Comparison of ENCODE assay signal across 21 cellular contexts in genomic region chr2:120658285-120659158, GRCh38.
DNase-seq lines count a peak whose midpoint lies in the region; TF ChIP-seq lines count a peak whose summit lies in the region.
"Had no signal": no experiment of that assay in that cellular context is flagged by ENCODE, and none has a peak within 500 bp of the region (broad histone marks: within the 10 kb centered on the region; RNA-seq: fewer than 3 reads in every experiment).

No MANE protein-coding gene starts in this region.

- no peak for TF ChIP-seq CTCF in HEK293 (tag by site-specific recombination; IDR thresholded peaks at IDR 0.05)

- POLR2A ChIA-PET in HEK293 (lab: Yijun Ruan, JAX) = no interaction called here

- H3K9me3 Mint-ChIP-seq in activated CD4-positive, alpha-beta T cell treated with anti-CD3 and anti-CD28 coated beads, Interleukin-2, amount 10 ng/mL, durations not matched to agents 24 days and 14 days = no peaks in the 10 kb centered on the region

- DNase-seq in SKM-1 treated with dmso at 0.1 percent for 144 hours (lab: John Stamatoyannopoulos, UW; ENCODE audit: unreplicated experiment) (peak; percentile 18), mesenteric fat pad (ENCODE audit: low spot score) (peak; percentile 30), NCI-H128 (lab: John Stamatoyannopoulos, UW; ENCODE audit: unreplicated experiment) (no peak), mucosa of gallbladder (ENCODE audit: low spot score) (no peak)
- DNase-seq in activated CD4-positive, alpha-beta T cell treated with anti-CD3 and anti-CD28 coated beads, Interleukin-2, amount 10 ng/mL, durations not matched to agents 24 days and 14 days = no peak
- DNase-seq: DMS53, GM23248, H9, HFFc6, KBM-7, NCI-H1048, NCI-H1417 treated with DMSO at 0.1 percent for 48 hours, NCI-H1694 treated with DMSO at 0.1 percent for 48 hours, NCI-H2227 treated with DMSO at 0.1 percent for 48 hours, NCI-H526 treated with DMSO at 0.1 percent for 48 hours, PC-9 had no signal

- intact Hi-C loops in activated CD4-positive, alpha-beta T cell treated with anti-CD3 and anti-CD28 coated beads, Interleukin-2, amount 10 ng/mL, durations not matched to agents 24 days and 14 days (cut with micrococcal nuclease) = no loop called here

- H3K4me1 Mint-ChIP-seq in activated CD4-positive, alpha-beta T cell treated with anti-CD3 and anti-CD28 coated beads, Interleukin-2, amount 10 ng/mL, durations not matched to agents 24 days and 14 days = no peaks in the 10 kb centered on the region
- H3K4me1 Mint-ChIP-seq: B cell, CD14-positive monocyte had no signal

- CTCF ChIA-PET in HEK293 (lab: Yijun Ruan, JAX) = interaction anchor here (0.5 to 1.1 kb wide), 4 partner anchors 15 to 254 kb away, joined by 3 to 5 read pairs (median 4); no protein-coding TSS in a partner anchor

- H3K4me1 ChIP-seq in HEK293 (ENCODE audit: control insufficient read depth, insufficient read depth, low read length) = no peaks in the 10 kb centered on the region
- peaks cover 11 to 58% (median 54%) of the 10 kb centered on the region in 5 donors for H3K4me1 ChIP-seq in subcutaneous abdominal adipose tissue (ENCODE audit: control insufficient read depth in 5 of 5, insufficient read depth in 5 of 5, low read length in 5 of 5)
- H3K4me1 ChIP-seq: SJSA1 had no signal

- H3K9ac ChIP-seq in subcutaneous abdominal adipose tissue (ENCODE audit: low read length in 5 of 5) = no peak overlapping the region
- H3K9ac ChIP-seq: GM23248 had no signal

- H3K9me3 ChIP-seq in HEK293 (ENCODE audit: control insufficient read depth, insufficient read depth, low read depth, low read length) (no peaks in the 10 kb centered on the region), subcutaneous abdominal adipose tissue (ENCODE audit: control insufficient read depth in 5 of 5, low read length in 5 of 5) (peaks cover 0 to 20% (median 16%) of the 10 kb centered on the region in 5 donors)
- H3K9me3 ChIP-seq: SJSA1 had no signal

- peaks cover 0 to 2% (median 0%) of the 10 kb centered on the region in 5 donors for H3K27me3 ChIP-seq in subcutaneous abdominal adipose tissue (ENCODE audit: control insufficient read depth in 5 of 5, insufficient read depth in 4 of 5, low read length in 5 of 5)
- H3K27me3 ChIP-seq: SJSA1 had no signal

- no peak overlapping the region for H3K4me3 Mint-ChIP-seq in activated CD4-positive, alpha-beta T cell treated with anti-CD3 and anti-CD28 coated beads, Interleukin-2, amount 10 ng/mL, durations not matched to agents 24 days and 14 days
- H3K4me3 Mint-ChIP-seq: B cell, CD14-positive monocyte, H9, HFFc6 had no signal

- no peaks in the 10 kb centered on the region for H3K36me3 Mint-ChIP-seq in activated CD4-positive, alpha-beta T cell treated with anti-CD3 and anti-CD28 coated beads, Interleukin-2, amount 10 ng/mL, durations not matched to agents 24 days and 14 days (ENCODE audit: low read depth)
- H3K36me3 Mint-ChIP-seq: CD14-positive monocyte had no signal

- no peaks in the 10 kb centered on the region for H3K36me3 ChIP-seq in HEK293 (ENCODE audit: control insufficient read depth in 2 of 2, insufficient read depth in 1 of 2, low read length in 2 of 2)
- no peaks in the 10 kb centered on the region for H3K36me3 ChIP-seq in subcutaneous abdominal adipose tissue (ENCODE audit: control insufficient read depth in 5 of 5, insufficient read depth in 5 of 5, low read length in 5 of 5)
- H3K36me3 ChIP-seq: SJSA1 had no signal

- H3K27ac ChIP-seq in HEK293 (ENCODE audit: extremely low read depth, low read depth, low read length) (no peak overlapping the region), subcutaneous abdominal adipose tissue (ENCODE audit: low read depth, low read length) (peak overlapping the region; percentile 58)
- H3K27ac ChIP-seq: GM23248, PC-9, SJSA1 had no signal

- H3K4me3 ChIP-seq in HEK293 (ENCODE audit: low read depth, low read length) = no peak overlapping the region
- peak overlapping the region in 1 of 5 donors; percentile 39 for H3K4me3 ChIP-seq in subcutaneous abdominal adipose tissue (ENCODE audit: low read depth in 1 of 5, low read length in 5 of 5)
- H3K4me3 ChIP-seq: GM23248, PC-9, SJSA1 had no signal

- H3K27ac Mint-ChIP-seq in activated CD4-positive, alpha-beta T cell treated with anti-CD3 and anti-CD28 coated beads, Interleukin-2, amount 10 ng/mL, durations not matched to agents 24 days and 14 days = no peak overlapping the region
- H3K27ac Mint-ChIP-seq: B cell, CD14-positive monocyte, HFFc6 had no signal

- H3K27me3 Mint-ChIP-seq in activated CD4-positive, alpha-beta T cell treated with anti-CD3 and anti-CD28 coated beads, Interleukin-2, amount 10 ng/mL, durations not matched to agents 24 days and 14 days = peaks cover 7% of the 10 kb centered on the region

TF ChIP-seq in HEK293, 187 proteins besides CTCF, POLR2A, EP300 and RAD21:
- no peak for TF ChIP-seq SETDB1 (IDR thresholded peaks at IDR 0.05; ENCODE audit: insufficient read length, low read length)
- TF ChIP-seq TRIM28 (IDR thresholded peaks at IDR 0.05; ENCODE audit: borderline replicate concordance, low read length) = peak; percentile 43; the same call in 1 of the 2 replicates
TF ChIP-seq in HEK293: peak in this region for 1.

Comparison
In these comparisons a context has a peak if more than half of its experiments do, and no peak if none do; other contexts are left out.
1. DNase-seq: peak in SKM-1 treated with dmso at 0.1 percent for 144 hours (single experiment) and mesenteric fat pad (single experiment); none in NCI-H128 (single experiment), mucosa of gallbladder (single experiment) and activated CD4-positive, alpha-beta T cell treated with anti-CD3 and anti-CD28 coated beads, Interleukin-2, amount 10 ng/mL, durations not matched to agents 24 days and 14 days (single experiment).